In the genomic region with DNA sequence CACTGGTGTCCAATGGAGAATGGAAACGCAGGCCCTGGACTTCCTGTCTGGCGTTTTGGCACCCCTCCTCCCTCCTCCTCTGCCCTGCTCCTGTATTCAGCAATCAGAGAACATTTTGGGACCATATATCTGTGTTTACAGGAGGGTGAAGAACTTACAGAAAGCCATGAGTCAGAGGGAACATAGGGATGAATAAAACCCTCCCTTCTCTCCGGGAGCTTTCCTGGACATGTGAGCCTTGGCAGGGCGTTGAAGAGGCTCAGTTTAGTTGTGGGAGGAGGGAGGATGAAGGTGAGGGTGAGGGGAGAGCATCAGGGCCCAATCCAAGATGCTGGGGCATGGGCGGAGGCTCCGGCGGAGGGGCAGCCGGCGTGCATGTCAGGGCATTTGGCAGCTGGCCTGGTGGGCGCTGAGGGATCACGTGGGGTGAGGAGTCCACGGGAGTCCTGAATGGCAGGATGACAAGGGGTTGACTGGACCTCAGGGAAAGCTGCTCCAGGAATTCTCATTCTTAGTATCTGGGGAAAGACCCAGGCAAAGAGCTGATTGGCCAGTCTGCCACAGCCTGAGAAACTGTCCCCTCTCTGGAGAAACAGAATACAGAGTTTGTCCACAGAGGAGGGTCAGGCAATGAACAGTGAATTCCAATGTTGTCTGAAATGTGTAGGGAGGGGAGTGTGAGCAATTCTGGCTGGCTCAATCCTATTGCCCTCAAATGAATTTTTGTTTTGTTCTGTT, we compare ENCODE assay signal across 9 cellular contexts. TPM values are rescaled to one million over a fixed set of nuclear protein-coding genes. Genes with fewer than 3 reads are reported as not detected.
DNase-seq lines count a peak whose midpoint lies in the region; TF ChIP-seq lines count a peak whose summit lies in the region.
"Had no signal": no experiment of that assay in that cellular context is flagged by ENCODE, and none has a peak within 500 bp of the region (broad histone marks: within the 10 kb centered on the region; RNA-seq: fewer than 3 reads in every experiment).

No MANE protein-coding gene starts in this region.

- H3K4me1 ChIP-seq in left ventricle myocardium inferior (peaks cover 95% of the 10 kb centered on the region), skeletal muscle satellite cell (ENCODE audit: control insufficient read depth, insufficient read depth, low read length) (peaks cover 41% of the 10 kb centered on the region)

- H3K9me3 ChIP-seq in left ventricle myocardium inferior (replicated peaks) = no peaks in the 10 kb centered on the region
- H3K9me3 ChIP-seq in skeletal muscle satellite cell (replicated peaks; ENCODE audit: low read length) = no peaks in the 10 kb centered on the region

- intact Hi-C loops in left ventricle myocardium inferior (cut with micrococcal nuclease) = no loop called here

- DNase-seq in EL = peak; percentile 56
- DNase-seq in left ventricle myocardium inferior = no peak
- DNase-seq in COR-L47 (lab: John Stamatoyannopoulos, UW) = no peak
- DNase-seq in T-helper 1 cell = no peak
- no peak for DNase-seq in stimulated activated CD4-positive, alpha-beta T cell treated with anti-CD3 and anti-CD28 coated beads, Interleukin-4, amount 100 ng/mL, for 4 hours
- no peak for DNase-seq in GDM1 (lab: John Stamatoyannopoulos, UW)
- DNase-seq: Calu3 had no signal

- no peak overlapping the region for H3K4me3 ChIP-seq in left ventricle myocardium inferior
- H3K4me3 ChIP-seq in skeletal muscle satellite cell (ENCODE audit: low read length) = no peak overlapping the region

- peak overlapping the region; percentile 52 for H3K27ac ChIP-seq in angular gyrus (ENCODE audit: low read depth, low read length)
- peak overlapping the region; percentile 48 for H3K27ac ChIP-seq in left ventricle myocardium inferior (replicated peaks)

- TF ChIP-seq CTCF in left ventricle myocardium inferior (IDR thresholded peaks at IDR 0.05; ENCODE audit: borderline replicate concordance) = no peak

- H3K27me3 ChIP-seq in left ventricle myocardium inferior (ENCODE audit: low read depth) (no peaks in the 10 kb centered on the region), skeletal muscle satellite cell (ENCODE audit: control insufficient read depth, insufficient read depth, low read length) (no peaks in the 10 kb centered on the region)

- H3K4me2 ChIP-seq in skeletal muscle satellite cell (ENCODE audit: low read length) = no peak overlapping the region

- H3K36me3 ChIP-seq in left ventricle myocardium inferior = no peaks in the 10 kb centered on the region
- H3K36me3 ChIP-seq in skeletal muscle satellite cell (ENCODE audit: insufficient read depth, low read length) = peaks cover 20% of the 10 kb centered on the region

- peak overlapping the region; percentile 77 for H3K9ac ChIP-seq in skeletal muscle satellite cell (ENCODE audit: low read depth, low read length)

RNA-seq across cellular contexts. Expression of a gene that starts 28.9 kb away (rescaled TPM):
- 85.0 TPM for total RNA-seq in left ventricle myocardium inferior
- total RNA-seq in skeletal muscle satellite cell (2012; rRNA removed) = 25.6 and 43.9 TPM in 2 replicates
